In the genomic region with DNA sequence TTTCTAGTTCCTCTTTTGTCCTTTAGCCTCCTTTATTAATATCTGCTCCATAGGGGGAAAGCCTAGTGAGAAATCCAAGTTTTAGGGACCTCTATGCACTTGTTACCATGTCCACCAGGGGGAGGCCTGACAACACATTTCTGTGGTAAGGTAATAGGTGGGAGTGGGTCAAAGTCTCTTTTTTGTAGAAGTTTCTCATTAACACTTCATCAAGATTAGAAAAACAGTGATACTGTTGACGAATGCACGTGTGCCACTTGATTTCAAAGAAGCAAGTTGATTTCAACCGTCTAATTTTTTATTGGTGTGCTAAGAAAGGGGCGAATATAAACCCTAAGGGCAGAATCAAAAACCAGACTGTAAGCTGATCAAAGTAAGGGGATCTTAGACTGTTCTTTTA, we compare ENCODE assay signal across 8 cellular contexts. TPM values are rescaled to one million over a fixed set of nuclear protein-coding genes. Genes with fewer than 3 reads are reported as not detected.
DNase-seq lines count a peak whose midpoint lies in the region; ATAC-seq, FAIRE-seq and TF ChIP-seq lines count a peak whose summit lies in the region.

No MANE protein-coding gene starts in this region.

- H3K4me3 Mint-ChIP-seq in activated T-cell treated with anti-CD3 and anti-CD28 coated beads, Interleukin-2, amount 50 U/mL, for 4 hours, result no peak overlapping the region

- H3K36me3 Mint-ChIP-seq in activated T-cell treated with anti-CD3 and anti-CD28 coated beads, Interleukin-2, amount 50 U/mL, for 4 hours (ENCODE audit: insufficient read depth), result no peaks in the 10 kb centered on the region

- peak; percentile 96 for ATAC-seq in HG03378 (IDR thresholded peaks at IDR 0.05; ENCODE audit: unreplicated experiment)
- peak; percentile 70 to 71 for ATAC-seq in activated T-cell treated with anti-CD3 and anti-CD28 coated beads, Interleukin-2, amount 50 U/mL, for 4 hours

- no peaks in the 10 kb centered on the region for H3K9me3 ChIP-seq in neutrophil

- DNase-seq in COLO829 (ENCODE audit: low spot score), result peak; percentile 33
- peak; percentile 15 for DNase-seq in GM19240 (ENCODE audit: insufficient read length, low spot score)
- DNase-seq in OCI-M1 (lab: John Stamatoyannopoulos, UW), result peak; percentile 91
- DNase-seq in activated T-cell treated with anti-CD3 and anti-CD28 coated beads, Interleukin-2, amount 50 U/mL, for 4 hours, result peak; percentile 58
- DNase-seq in fibroblast of the conjunctiva (ENCODE audit: low read depth), result peak; percentile 23
- peak; percentile 60 for DNase-seq in urothelium cell line (ENCODE audit: low spot score)

- peaks cover 2% of the 10 kb centered on the region for H3K4me1 Mint-ChIP-seq in activated T-cell treated with anti-CD3 and anti-CD28 coated beads, Interleukin-2, amount 50 U/mL, for 4 hours (ENCODE audit: low read depth)

- H3K9me3 Mint-ChIP-seq in activated T-cell treated with anti-CD3 and anti-CD28 coated beads, Interleukin-2, amount 50 U/mL, for 4 hours, result no peaks in the 10 kb centered on the region

- peaks cover 22% of the 10 kb centered on the region for H3K27me3 ChIP-seq in neutrophil

- FAIRE-seq in urothelium cell line (lab: Jason Lieb, UNC), result no peak

- H3K36me3 ChIP-seq in neutrophil, result no peaks in the 10 kb centered on the region

- H3K4me3 ChIP-seq in neutrophil (ENCODE audit: low read depth in 1 of 2, low read length in 1 of 2), result no peak overlapping the region

- no peak overlapping the region for H3K27ac ChIP-seq in neutrophil

- peak; percentile 79 for TF ChIP-seq CTCF in neutrophil (IDR thresholded peaks at IDR 0.05)

- no peaks in the 10 kb centered on the region for H3K4me1 ChIP-seq in neutrophil (ENCODE audit: control insufficient read depth in 1 of 2, insufficient read depth in 1 of 2, low read depth in 1 of 2, low read length in 1 of 2)

- peaks cover 12% of the 10 kb centered on the region for H3K27me3 Mint-ChIP-seq in activated T-cell treated with anti-CD3 and anti-CD28 coated beads, Interleukin-2, amount 50 U/mL, for 4 hours (ENCODE audit: low read depth)

RNA-seq across cellular contexts. Expression of a gene that starts 30.6 kb away (rescaled TPM):
- 10 to 100 TPM; 61.4 to 76.7 (median 74.0) TPM for total RNA-seq in activated T-cell treated with anti-CD3 and anti-CD28 coated beads, Interleukin-2, amount 50 U/mL, for 4 hours

RNA-seq across cellular contexts. Expression of a gene that starts 31.9 kb away (rescaled TPM):
- 1 to 10 TPM; 7.5 to 8.8 (median 7.8) TPM for total RNA-seq in activated T-cell treated with anti-CD3 and anti-CD28 coated beads, Interleukin-2, amount 50 U/mL, for 4 hours

RNA-seq across cellular contexts. Expression of a gene that starts 35.2 kb away (rescaled TPM):
- 10 to 100 TPM; 13.4 to 16.0 (median 15.7) TPM for total RNA-seq in activated T-cell treated with anti-CD3 and anti-CD28 coated beads, Interleukin-2, amount 50 U/mL, for 4 hours

Comparison
In these comparisons a context has a peak if more than half of its experiments do, and no peak if none do; other contexts are left out.
1. DNase-seq: peak in every context shown above with its lines; median percentile 91 in OCI-M1; 60 in urothelium cell line; 58 in activated T-cell treated with anti-CD3 and anti-CD28 coated beads, Interleukin-2, amount 50 U/mL, for 4 hours; 33 in COLO829; 23 in fibroblast of the conjunctiva; 15 in GM19240.